ENCODE assay signal across 1 cellular context in the genomic region with DNA sequence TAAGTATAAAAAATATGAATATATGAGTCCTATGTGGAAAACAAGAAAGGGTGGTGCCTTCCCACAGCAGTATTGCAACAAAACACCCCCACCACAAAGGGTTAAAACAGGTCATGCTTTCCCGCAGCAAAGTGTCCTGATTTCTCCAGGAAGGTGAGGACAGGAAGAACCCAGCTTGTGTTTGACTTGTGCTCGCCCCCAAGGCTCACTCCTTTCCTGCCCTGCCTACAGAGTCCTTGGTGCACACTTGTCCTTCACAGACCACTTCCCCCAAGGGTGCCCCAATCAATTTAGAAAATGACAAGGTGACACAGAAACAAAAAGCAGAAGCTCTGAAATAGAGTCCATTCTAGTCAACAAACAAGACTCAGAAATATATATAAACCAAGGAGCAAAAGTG.
TF ChIP-seq lines count a peak whose summit lies in the region.

No MANE protein-coding gene starts in this region.

TF ChIP-seq in GM23338, 12 proteins besides CTCF, POLR2A, EP300 and RAD21 (continued from another document):
- TF ChIP-seq, protein P1, sequence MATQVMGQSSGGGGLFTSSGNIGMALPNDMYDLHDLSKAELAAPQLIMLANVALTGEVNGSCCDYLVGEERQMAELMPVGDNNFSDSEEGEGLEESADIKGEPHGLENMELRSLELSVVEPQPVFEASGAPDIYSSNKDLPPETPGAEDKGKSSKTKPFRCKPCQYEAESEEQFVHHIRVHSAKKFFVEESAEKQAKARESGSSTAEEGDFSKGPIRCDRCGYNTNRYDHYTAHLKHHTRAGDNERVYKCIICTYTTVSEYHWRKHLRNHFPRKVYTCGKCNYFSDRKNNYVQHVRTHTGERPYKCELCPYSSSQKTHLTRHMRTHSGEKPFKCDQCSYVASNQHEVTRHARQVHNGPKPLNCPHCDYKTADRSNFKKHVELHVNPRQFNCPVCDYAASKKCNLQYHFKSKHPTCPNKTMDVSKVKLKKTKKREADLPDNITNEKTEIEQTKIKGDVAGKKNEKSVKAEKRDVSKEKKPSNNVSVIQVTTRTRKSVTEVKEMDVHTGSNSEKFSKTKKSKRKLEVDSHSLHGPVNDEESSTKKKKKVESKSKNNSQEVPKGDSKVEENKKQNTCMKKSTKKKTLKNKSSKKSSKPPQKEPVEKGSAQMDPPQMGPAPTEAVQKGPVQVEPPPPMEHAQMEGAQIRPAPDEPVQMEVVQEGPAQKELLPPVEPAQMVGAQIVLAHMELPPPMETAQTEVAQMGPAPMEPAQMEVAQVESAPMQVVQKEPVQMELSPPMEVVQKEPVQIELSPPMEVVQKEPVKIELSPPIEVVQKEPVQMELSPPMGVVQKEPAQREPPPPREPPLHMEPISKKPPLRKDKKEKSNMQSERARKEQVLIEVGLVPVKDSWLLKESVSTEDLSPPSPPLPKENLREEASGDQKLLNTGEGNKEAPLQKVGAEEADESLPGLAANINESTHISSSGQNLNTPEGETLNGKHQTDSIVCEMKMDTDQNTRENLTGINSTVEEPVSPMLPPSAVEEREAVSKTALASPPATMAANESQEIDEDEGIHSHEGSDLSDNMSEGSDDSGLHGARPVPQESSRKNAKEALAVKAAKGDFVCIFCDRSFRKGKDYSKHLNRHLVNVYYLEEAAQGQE (IDR thresholded peaks at IDR 0.05; ENCODE audit: unreplicated experiment): no peak
- TF ChIP-seq EZH2phosphoT487 (IDR thresholded peaks at IDR 0.05; ENCODE audit: unreplicated experiment): no peak
